ENCODE assay signal across 10 cellular contexts in the genomic region with DNA sequence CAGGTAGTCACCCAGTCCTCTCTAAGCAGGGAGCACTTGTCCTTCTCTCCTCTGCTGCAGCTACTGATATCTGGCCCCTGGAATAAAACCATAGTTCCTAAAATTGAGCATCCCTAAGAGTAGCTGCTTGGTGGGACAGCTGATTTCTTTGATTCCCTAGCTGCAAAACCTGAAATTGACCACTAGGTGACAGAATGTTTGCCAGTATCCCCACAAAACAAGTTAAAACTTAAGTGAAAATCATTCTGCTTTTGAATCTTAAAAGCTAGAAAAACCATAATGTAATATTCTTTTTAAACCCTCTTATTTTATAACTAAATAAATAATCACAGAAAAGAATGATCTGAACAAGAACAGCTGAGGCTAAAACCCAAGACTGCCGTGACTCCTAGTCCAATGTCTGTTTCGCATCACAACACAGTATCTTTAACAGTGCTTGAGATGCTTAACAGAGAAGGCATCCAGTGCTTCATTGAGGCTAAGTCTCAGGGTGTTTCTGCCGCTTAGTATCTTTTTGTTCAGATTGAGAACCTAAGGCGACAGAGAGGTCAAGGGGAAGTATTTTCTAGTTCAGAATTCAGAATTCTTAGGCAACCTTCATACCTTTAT. TPM values are rescaled to one million over a fixed set of nuclear protein-coding genes. Genes with fewer than 3 reads are reported as not detected.
DNase-seq lines count a peak whose midpoint lies in the region; ATAC-seq, FAIRE-seq and TF ChIP-seq lines count a peak whose summit lies in the region.
"Had no signal": no experiment of that assay in that cellular context is flagged by ENCODE, and none has a peak within 500 bp of the region (broad histone marks: within the 10 kb centered on the region; RNA-seq: fewer than 3 reads in every experiment).

No MANE protein-coding gene starts in this region.

- H3K9me3 ChIP-seq in WERI-Rb-1 (ENCODE audit: severe bottlenecking) (peaks cover 11% of the 10 kb centered on the region), keratinocyte (ENCODE audit: control insufficient read depth, low read depth, low read length) (no peaks in the 10 kb centered on the region), left lung (peaks cover 0 to 10% of the 10 kb centered on the region in 2 donors)

- intact Hi-C loops in left lung (cut with DNase I), result no loop called here

- H3K4me1 ChIP-seq in keratinocyte (ENCODE audit: control insufficient read depth, extremely low read depth, insufficient read depth, low read length) (no peaks in the 10 kb centered on the region), left lung (no peaks in the 10 kb centered on the region)

- H3K36me3 ChIP-seq in WERI-Rb-1 (no peaks in the 10 kb centered on the region; the same call in 1 of the 2 replicates), keratinocyte (ENCODE audit: control insufficient read depth in 2 of 2, extremely low read depth in 1 of 2, insufficient read depth in 2 of 2, low read length in 2 of 2) (peaks cover 0 to 6% of the 10 kb centered on the region in 2 experiments), left lung (peaks cover 0 to 49% of the 10 kb centered on the region in 2 donors)

- no peak overlapping the region for H3K4me2 ChIP-seq in keratinocyte (ENCODE audit: control insufficient read depth, extremely low read depth, insufficient read depth, low read depth, low read length)

- DNase-seq in AML-193 (lab: John Stamatoyannopoulos, UW) (peak; percentile 4), H54 (ENCODE audit: insufficient read length, low spot score) (no peak), WERI-Rb-1 (no peak), keratinocyte (ENCODE audit: low read depth, low spot score) (no peak), left lung (no peak), UCSD-AML1 (lab: John Stamatoyannopoulos, UW; ENCODE audit: unreplicated experiment) (no peak)
- DNase-seq: effector memory CD8-positive, alpha-beta T cell; mesenchymal stem cell had no signal

- dilution Hi-C loops in keratinocyte (cut with MboI; ENCODE audit: extremely low pct_ligation_motif_present, low sequenced_read_pairs), result no loop called here

- no peaks in the 10 kb centered on the region for H3K9me1 ChIP-seq in keratinocyte (ENCODE audit: control insufficient read depth, extremely low read depth, insufficient read depth, low read length)

- TF ChIP-seq POLR2A in H54 (IDR thresholded peaks at IDR 0.05; ENCODE audit: low read depth, low read length), result no peak

- no peak for ATAC-seq in left lung
- no peak for ATAC-seq in HG03520 (IDR thresholded peaks at IDR 0.05; ENCODE audit: unreplicated experiment)
- no peak for ATAC-seq in GM18870 (IDR thresholded peaks at IDR 0.05; ENCODE audit: unreplicated experiment)
- ATAC-seq: effector memory CD8-positive, alpha-beta T cell had no signal

- FAIRE-seq in H54 (lab: Jason Lieb, UNC), result peak; percentile 83
- FAIRE-seq in keratinocyte (lab: Jason Lieb, UNC), result no peak

- peak; percentile 62 for TF ChIP-seq CTCF in WERI-Rb-1 (IDR thresholded peaks at IDR 0.05; ENCODE audit: low read depth, low read length)
- TF ChIP-seq CTCF in keratinocyte (optimal IDR thresholded peaks at IDR 0.05 in 1 of 3, IDR thresholded peaks at IDR 0.05 in 1 of 3, conservative IDR thresholded peaks at IDR 0.05 in 1 of 3; ENCODE audit: extremely low read depth in 1 of 3, insufficient read depth in 2 of 3, low read length in 3 of 3), result peak; percentile 21 to 61 (median 41)
- TF ChIP-seq CTCF in left lung (IDR thresholded peaks at IDR 0.05), result no peak

- H3K4me3 ChIP-seq in WERI-Rb-1 (ENCODE audit: low read depth, low read length) (no peak overlapping the region), keratinocyte (ENCODE audit: control insufficient read depth in 2 of 3, extremely low read depth in 1 of 3, insufficient read depth in 2 of 3, low read depth in 1 of 3, low read length in 3 of 3) (no peak overlapping the region), left lung (no peak overlapping the region)

- no peaks in the 10 kb centered on the region for H3K27me3 ChIP-seq in WERI-Rb-1 (ENCODE audit: insufficient read depth, low read depth, severe bottlenecking)
- no peaks in the 10 kb centered on the region for H3K27me3 ChIP-seq in keratinocyte (ENCODE audit: control insufficient read depth, extremely low read depth, insufficient read depth, low read length)
- H3K27me3 ChIP-seq in left lung, result no peaks in the 10 kb centered on the region

- H2AFZ ChIP-seq in keratinocyte (ENCODE audit: control insufficient read depth, low read length), result no peak overlapping the region

- no peak overlapping the region for H3K9ac ChIP-seq in keratinocyte (ENCODE audit: control insufficient read depth, extremely low read depth, insufficient read depth, low read length)

- H3K79me2 ChIP-seq in keratinocyte (ENCODE audit: control insufficient read depth, insufficient read depth, low read length), result no peaks in the 10 kb centered on the region

- no peak overlapping the region for H3K27ac ChIP-seq in WERI-Rb-1
- no peak overlapping the region for H3K27ac ChIP-seq in keratinocyte (ENCODE audit: control insufficient read depth, insufficient read depth, low read length)
- H3K27ac ChIP-seq in left lung, result no peak overlapping the region

- H4K20me1 ChIP-seq in keratinocyte (ENCODE audit: control insufficient read depth, extremely low read depth, insufficient read depth, low read length), result no peaks in the 10 kb centered on the region

RNA-seq across cellular contexts. Expression of a gene that starts 24.4 kb away (rescaled TPM):
- polyA plus RNA-seq in keratinocyte, result 0.10 to 0.30 TPM in 2 of 3 replicates, not detected in the other
- not detected for polyA plus RNA-seq in keratinocyte (2011; ENCODE audit: low read depth)
- polyA plus RNA-seq in keratinocyte (2011; cell fraction: cytosol; rRNA removed), result not detected in 2 replicates
- 0.53 and 0.84 TPM in 2 replicates for polyA plus RNA-seq in keratinocyte (2011; cell fraction: nucleus; rRNA removed)
- not detected in 2 replicates for polyA plus RNA-seq in keratinocyte (2012; ENCODE audit: low replicate concordance)
- polyA minus RNA-seq in keratinocyte, result not detected in 3 replicates
- not detected for polyA minus RNA-seq in keratinocyte (2011; cell fraction: cytosol; rRNA and poly(A)+ RNA removed)
- not detected in 2 replicates for polyA minus RNA-seq in keratinocyte (2011; cell fraction: nucleus; rRNA and poly(A)+ RNA removed)
- total RNA-seq in left lung, result under 1 TPM in 1 of 2 donors, not detected in 1; 0.41 TPM

RNA-seq across cellular contexts. Expression of a gene that starts 56.5 kb away (rescaled TPM):
- 7.7 to 9.8 TPM (median 7.9 TPM) in 3 replicates for polyA plus RNA-seq in keratinocyte
- 9.1 TPM for polyA plus RNA-seq in keratinocyte (2011; ENCODE audit: low read depth)
- polyA plus RNA-seq in keratinocyte (2011; cell fraction: cytosol; rRNA removed), result 4.6 and 7.1 TPM in 2 replicates
- 6.1 and 7.8 TPM in 2 replicates for polyA plus RNA-seq in keratinocyte (2011; cell fraction: nucleus; rRNA removed)
- polyA plus RNA-seq in keratinocyte (2012; ENCODE audit: low replicate concordance), result 5.1 and 16.7 TPM in 2 replicates
- polyA minus RNA-seq in keratinocyte, result 1.2 to 8.9 TPM (median 8.1 TPM) in 3 replicates
- polyA minus RNA-seq in keratinocyte (2011; cell fraction: cytosol; rRNA and poly(A)+ RNA removed), result 11.7 TPM
- polyA minus RNA-seq in keratinocyte (2011; cell fraction: nucleus; rRNA and poly(A)+ RNA removed), result 3.8 and 5.0 TPM in 2 replicates
- total RNA-seq in left lung, result 10 to 100 TPM; 11.6 to 19.1 TPM

Comparison
In these comparisons a context has a peak if more than half of its experiments do, and no peak if none do; other contexts are left out.
1. DNase-seq: peak in AML-193 (2 of 2); none in H54 (single experiment), WERI-Rb-1 (single experiment), keratinocyte (single experiment), left lung (0 of 2) and UCSD-AML1 (single experiment).
2. CTCF ChIP-seq: peak in WERI-Rb-1 (single experiment) and keratinocyte (3 of 3); none in left lung (0 of 2).